ENCODE assay signal across 8 cellular contexts in the genomic region with DNA sequence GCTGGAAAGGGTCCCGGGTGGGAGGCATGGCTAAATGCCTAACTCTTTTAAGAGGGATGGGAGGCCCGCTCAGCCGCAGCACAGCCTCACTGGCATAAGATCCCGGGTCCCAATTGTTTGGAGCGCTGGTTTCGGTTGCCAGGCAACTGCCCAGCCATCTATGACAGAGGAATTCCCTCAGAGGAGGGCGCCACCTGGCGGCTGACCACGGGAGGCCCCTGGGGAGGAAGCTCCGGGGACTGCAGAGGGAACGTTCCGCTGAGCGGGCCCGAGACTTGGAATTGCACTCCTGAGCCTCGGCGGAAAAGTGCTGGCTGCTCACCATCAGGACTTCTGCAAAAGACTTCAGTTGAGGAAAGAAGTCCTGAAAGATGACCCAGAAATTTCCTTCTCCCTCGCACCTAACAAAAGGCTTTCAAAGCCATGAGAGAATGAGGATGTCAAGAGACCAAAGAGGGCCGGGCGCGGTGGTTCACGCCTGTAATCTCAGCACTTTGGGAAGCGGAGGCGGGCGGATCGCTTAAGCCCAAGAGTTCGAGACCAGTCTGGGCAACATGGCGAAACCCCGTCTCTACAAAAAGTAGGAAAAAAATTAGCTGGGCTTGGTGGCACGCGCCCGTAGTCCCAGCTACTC. TPM values are rescaled to one million over a fixed set of nuclear protein-coding genes. Genes with fewer than 3 reads are reported as not detected.
A peak's percentile ranks its signal among the peaks of the same experiment; 100 is the strongest.
DNase-seq lines count a peak whose midpoint lies in the region; ATAC-seq and TF ChIP-seq lines count a peak whose summit lies in the region.

No MANE protein-coding gene starts in this region.

- ATAC-seq in GM18868 (IDR thresholded peaks at IDR 0.05; ENCODE audit: unreplicated experiment), result peak; percentile 61
- peak; percentile 77 for ATAC-seq in HG03432 (IDR thresholded peaks at IDR 0.05; ENCODE audit: unreplicated experiment)
- ATAC-seq in right lobe of liver, result peak; percentile 95 to 97 (median 96)

- H3K4me1 ChIP-seq in right lobe of liver, result peaks cover 0 to 18% (median 0%) of the 10 kb centered on the region in 4 donors

- intact Hi-C loops in right lobe of liver (cut with DNase I), result no loop called here

- CTCF ChIA-PET in AG04450 (lab: Charles Lee), result interaction anchor here (0.5 to 4.0 kb wide), 54 partner anchors 8 to 961 kb away, joined by 3 to 62 read pairs (median 4); a partner anchor contains a TSS

- H3K4me3 ChIP-seq in AG04450 (ENCODE audit: low read depth, low read length) (peak overlapping the region; percentile 41; the same call in 1 of the 2 replicates), right lobe of liver (peak overlapping the region in 1 of 3 donors; percentile 3)

- DNase-seq in AG04450 (ENCODE audit: low read depth, low spot score) (peak; percentile 66), NCI-H524 treated with DMSO at 0.1 percent for 48 hours (lab: John Stamatoyannopoulos, UW) (peak; percentile 62), dermis blood vessel endothelial cell (peak; percentile 93), right lobe of liver (peak; percentile 92 to 94 (median 93))
- peak; percentile 86 to 88 for DNase-seq in activated CD4-positive, alpha-beta T cell treated with anti-CD3 and anti-CD28 coated beads, Interleukin-2, amount 50 U/mL, for 4 hours
- peak; percentile 88 for DNase-seq in stimulated activated CD4-positive, alpha-beta T cell treated with anti-CD3 and anti-CD28 coated beads, Interleukin-4, amount 100 ng/mL, for 1 hour

- H3K9me3 ChIP-seq in AG04450 (ENCODE audit: control insufficient read depth, insufficient read depth, low read length), result no peaks in the 10 kb centered on the region
- no peaks in the 10 kb centered on the region for H3K9me3 ChIP-seq in right lobe of liver

- peaks cover 36% of the 10 kb centered on the region for H3K27me3 ChIP-seq in AG04450 (ENCODE audit: control insufficient read depth, insufficient read depth, low read length)
- H3K27me3 ChIP-seq in right lobe of liver, result peaks cover 5 to 6% of the 10 kb centered on the region in 2 donors

- peak overlapping the region; percentile 21 for H3K27ac ChIP-seq in AG04450 (ENCODE audit: low read depth, low read length)
- H3K27ac ChIP-seq in right lobe of liver, result no peak overlapping the region

- peak; percentile 95 for TF ChIP-seq CTCF in AG04450 (IDR thresholded peaks at IDR 0.05; ENCODE audit: low read depth, low read length)
- TF ChIP-seq CTCF in right lobe of liver (IDR thresholded peaks at IDR 0.05), result peak; percentile 87 to 99 (median 98)

- H3K36me3 ChIP-seq in right lobe of liver, result no peaks in the 10 kb centered on the region

- no peak for TF ChIP-seq POLR2A in right lobe of liver (IDR thresholded peaks at IDR 0.05)

- 11% methylated on average over 24 of the region's 31 CpGs for WGBS in right lobe of liver (ENCODE audit: insufficient coverage, low coverage, low lambda C conversion rate, missing lambda C conversion rate)

- POLR2A ChIA-PET in AG04450 (lab: Yijun Ruan, JAX), result interaction anchor here (0.6 to 4.6 kb wide), 3 partner anchors 12 to 102 kb away, joined by 3 to 54 read pairs (median 5); a partner anchor contains a TSS

RNA-seq across cellular contexts. Expression of a gene that starts 1.1 kb away (rescaled TPM):
- polyA plus RNA-seq in AG04450 (2011; rRNA removed), result 0.88 and 0.94 TPM in 2 replicates
- polyA minus RNA-seq in AG04450 (2011; rRNA and poly(A)+ RNA removed), result 1.2 and 1.3 TPM in 2 replicates
- total RNA-seq in dermis blood vessel endothelial cell (under 0.01 and 0.37 TPM in 2 replicates), right lobe of liver (1 to 10 TPM in 1 of 6 experiments, under 1 TPM in 5; 0.16 to 1.2 (median 0.22) TPM)

RNA-seq across cellular contexts. Expression of a gene that starts 22.2 kb away (rescaled TPM):
- 38.8 and 39.0 TPM in 2 replicates for polyA plus RNA-seq in AG04450 (2011; rRNA removed)
- 16.9 and 20.0 TPM in 2 replicates for polyA minus RNA-seq in AG04450 (2011; rRNA and poly(A)+ RNA removed)
- total RNA-seq in dermis blood vessel endothelial cell, result 20.3 and 23.9 TPM in 2 replicates
- total RNA-seq in right lobe of liver, result 10 to 100 TPM; 10.5 to 21.9 (median 15.1) TPM

RNA-seq across cellular contexts. Expression of a gene that starts 37.0 kb away (rescaled TPM):
- polyA plus RNA-seq in AG04450 (2011; rRNA removed), result 61.8 and 81.9 TPM in 2 replicates
- polyA minus RNA-seq in AG04450 (2011; rRNA and poly(A)+ RNA removed), result 21.5 and 42.1 TPM in 2 replicates
- total RNA-seq in dermis blood vessel endothelial cell (94.8 and 99.2 TPM in 2 replicates), right lobe of liver (10 to 100 TPM; 19.2 to 41.1 (median 26.4) TPM)
